8 cellular contexts compared by ENCODE assay signal in genomic region chr4:118279920-118280432, GRCh38.
A peak's percentile ranks its signal among the peaks of the same experiment; 100 is the strongest.
DNase-seq lines count a peak whose midpoint lies in the region; FAIRE-seq and TF ChIP-seq lines count a peak whose summit lies in the region.
"Had no signal": no experiment of that assay in that cellular context is flagged by ENCODE, and none has a peak within 500 bp of the region (broad histone marks: within the 10 kb centered on the region; RNA-seq: fewer than 3 reads in every experiment).

No MANE protein-coding gene starts in this region.

- H4K91ac ChIP-seq in H9 (ENCODE audit: insufficient read length, low read depth, low read length), result no peak overlapping the region

- peaks cover 30% of the 10 kb centered on the region for H3K36me3 ChIP-seq in SK-N-MC (ENCODE audit: insufficient read depth, low read length)
- no peaks in the 10 kb centered on the region for H3K36me3 ChIP-seq in small intestine (ENCODE audit: control insufficient read depth in 2 of 2, insufficient read depth in 2 of 2, low read length in 2 of 2)

- WGBS in H9 (ENCODE audit: extremely low coverage, insufficient read length, low lambda C conversion rate), result no CpG with 5 or more reads among the region's 2 CpGs
- 5 to 16% (median 9%) methylated on average over 2 of the region's 2 CpGs for whole genome bisulfite sequencing in small intestine, 3 donors

- peaks cover 7% of the 10 kb centered on the region for H3K23me2 ChIP-seq in H9 (ENCODE audit: insufficient read length, low read depth, low read length, poor library complexity, severe bottlenecking)

- H3K79me2 ChIP-seq in H9 (ENCODE audit: insufficient read depth, low read length), result peaks cover 5% of the 10 kb centered on the region; the same call in 1 of the 2 replicates

- H3T11ph ChIP-seq in H9 (ENCODE audit: low read length), result no peak overlapping the region

- H3K14ac ChIP-seq in H9 (ENCODE audit: insufficient read depth, low read length), result no peak overlapping the region

- peak overlapping the region; percentile 85 to 95 for H3K4me3 Mint-ChIP-seq in H9

- H3K4me1 Mint-ChIP-seq in H9, result peaks cover 16 to 27% of the 10 kb centered on the region in 2 experiments

- H3K23ac ChIP-seq in H9 (ENCODE audit: insufficient read length, low read depth, low read length), result no peak overlapping the region

- H3K9ac ChIP-seq in H9 (ENCODE audit: extremely low read depth, insufficient read length, low read length), result peak overlapping the region; percentile 97
- H3K9ac ChIP-seq in SK-N-MC (ENCODE audit: insufficient read length), result peak overlapping the region; percentile 90

- H3K4me3 ChIP-seq in SK-N-MC (peak overlapping the region; percentile 90), fibroblast of the aortic adventitia (ENCODE audit: low read depth, low read length) (peak overlapping the region; percentile 86), small intestine (ENCODE audit: low read depth in 1 of 2, low read length in 2 of 2) (peak overlapping the region; percentile 73 to 81)

- TF ChIP-seq CTCF in H9 (conservative IDR thresholded peaks at IDR 0.05) (no peak), fibroblast of the aortic adventitia (IDR thresholded peaks at IDR 0.05; ENCODE audit: insufficient read depth, low read length) (no peak)

- H2BK5ac ChIP-seq in H9 (ENCODE audit: insufficient read length, low read length), result no peak overlapping the region

- no peaks in the 10 kb centered on the region for H3K27me3 ChIP-seq in H9 (ENCODE audit: insufficient read depth, low read length)
- no peaks in the 10 kb centered on the region for H3K27me3 ChIP-seq in small intestine (ENCODE audit: control insufficient read depth in 2 of 2, insufficient read depth in 2 of 2, low read length in 2 of 2)

- H2BK15ac ChIP-seq in H9 (ENCODE audit: low read depth, low read length), result no peak overlapping the region

- no peak for FAIRE-seq in small intestine (lab: Jason Lieb, UNC)

- H2AFZ ChIP-seq in H9 (ENCODE audit: low read length), result no peak overlapping the region

- H4K5ac ChIP-seq in H9 (ENCODE audit: insufficient read length, low read depth, low read length), result no peak overlapping the region

- H3K9me3 ChIP-seq in H9 (ENCODE audit: control insufficient read depth, low read depth, low read length) (no peaks in the 10 kb centered on the region), SK-N-MC (ENCODE audit: low read depth, low read length) (no peaks in the 10 kb centered on the region), small intestine (ENCODE audit: control insufficient read depth, low read depth) (no peaks in the 10 kb centered on the region)

- H2BK120ac ChIP-seq in H9 (ENCODE audit: low read depth, low read length, poor library complexity, severe bottlenecking), result no peak overlapping the region

- no peak overlapping the region for H2BK20ac ChIP-seq in H9 (ENCODE audit: low read depth, low read length, poor library complexity, severe bottlenecking)

- no peaks in the 10 kb centered on the region for H4K20me1 ChIP-seq in H9 (ENCODE audit: control insufficient read depth, insufficient read depth, insufficient read length)

- H3K27ac ChIP-seq in H9 (ENCODE audit: insufficient read length, low read depth, low read length), result peak overlapping the region; percentile 70
- peak overlapping the region; percentile 77; the same call in 1 of the 2 replicates for H3K27ac ChIP-seq in SK-N-MC
- H3K27ac ChIP-seq in small intestine (ENCODE audit: low read depth in 1 of 2, low read length in 1 of 2), result no peak overlapping the region
- no peak overlapping the region for H3K27ac ChIP-seq in caudate nucleus (ENCODE audit: low read depth, low read length)

- H3K79me1 ChIP-seq in H9 (ENCODE audit: insufficient read depth, low read depth, low read length, poor library complexity, severe bottlenecking), result no peaks in the 10 kb centered on the region

- H4K8ac ChIP-seq in H9 (replicated peaks; ENCODE audit: insufficient read length, low read depth, low read length), result no peak overlapping the region

- no peak overlapping the region for H2AK5ac ChIP-seq in H9 (ENCODE audit: insufficient read length, low read length)

- no peak overlapping the region for H3K4ac ChIP-seq in H9 (ENCODE audit: low read depth, low read length)

- H3K4me1 ChIP-seq in H9 (ENCODE audit: insufficient read depth, low read length) (no peaks in the 10 kb centered on the region), small intestine (ENCODE audit: control insufficient read depth in 2 of 2, insufficient read depth in 1 of 2, low read depth in 1 of 2, low read length in 1 of 2) (peaks cover 0 to 4% of the 10 kb centered on the region in 2 donors)

- peaks cover 0 to 2% of the 10 kb centered on the region in 2 experiments; a peak in 1 of 5 replicates for H3K9me3 Mint-ChIP-seq in H9

- H3K4me2 ChIP-seq in H9 (ENCODE audit: insufficient read depth, insufficient read length, low read length), result peak overlapping the region; percentile 97

- no peak overlapping the region for H3K56ac ChIP-seq in H9 (ENCODE audit: insufficient read length, low read depth, low read length)

- no peaks in the 10 kb centered on the region; the same call in 1 of the 2 replicates for H3K27me3 Mint-ChIP-seq in H9 (ENCODE audit: low read depth)

- no peak overlapping the region for H3K18ac ChIP-seq in H9 (ENCODE audit: insufficient read length, low read depth, low read length)

- peak overlapping the region in 1 of 3 experiments; percentile 99; a peak in 2 of 7 replicates for H3K27ac Mint-ChIP-seq in H9

- no peak overlapping the region for H2BK12ac ChIP-seq in H9 (ENCODE audit: insufficient read length, low read depth, low read length)

- no peak for DNase-seq in H9
- DNase-seq in SK-N-MC (ENCODE audit: low read depth, low spot score), result no peak
- DNase-seq in fibroblast of the aortic adventitia (ENCODE audit: low read depth), result peak; percentile 20
- DNase-seq in small intestine, result no peak
- DNase-seq in cerebellar nuclear complex (lab: John Stamatoyannopoulos, UW), result no peak
- DNase-seq in caudate nucleus (lab: John Stamatoyannopoulos, UW), result no peak
- no peak for DNase-seq in HuH-7.5 (ENCODE audit: low spot score)
- DNase-seq: NCI-H1092 had no signal

- peaks cover 11 to 32% (median 21%) of the 10 kb centered on the region in 3 experiments for H3K36me3 Mint-ChIP-seq in H9 (ENCODE audit: insufficient read depth in 1 of 3, low read depth in 3 of 3)

Comparison
In these comparisons a context has a peak if more than half of its experiments do, and no peak if none do; other contexts are left out.
1. H3K27ac ChIP-seq: peak in H9 (single experiment) and SK-N-MC (single experiment); none in small intestine (0 of 2) and caudate nucleus (single experiment).
2. Peak in every context shown above with its lines, with median percentiles within 50 percentile points of each other: H3K4me3 ChIP-seq.